ENCODE assay signal across 22 cellular contexts in genomic region chr16:31246296-31246695, GRCh38. TPM values are rescaled to one million over a fixed set of nuclear protein-coding genes. Genes with fewer than 3 reads are reported as not detected.
DNase-seq lines count a peak whose midpoint lies in the region; ATAC-seq, FAIRE-seq and TF ChIP-seq lines count a peak whose summit lies in the region.
"Had no signal": no experiment of that assay in that cellular context is flagged by ENCODE, and none has a peak within 500 bp of the region (broad histone marks: within the 10 kb centered on the region; RNA-seq: fewer than 3 reads in every experiment).

No MANE protein-coding gene starts in this region.

- TF ChIP-seq RAD21 in H1 (IDR thresholded peaks at IDR 0.05 in 1 of 2, conservative IDR thresholded peaks at IDR 0.05 in 1 of 2; ENCODE audit: low read depth in 2 of 2, low read length in 2 of 2) = no peak

- H4K20me1 ChIP-seq in H9 (ENCODE audit: control insufficient read depth, insufficient read depth, insufficient read length) (no peaks in the 10 kb centered on the region), H1 (replicated peaks in 1 of 2; ENCODE audit: control insufficient read depth in 1 of 2, insufficient read depth in 2 of 2, low read length in 2 of 2) (no peaks in the 10 kb centered on the region)

- ATAC-seq in HG03280 (IDR thresholded peaks at IDR 0.05; ENCODE audit: unreplicated experiment) (no peak), HG02759 (IDR thresholded peaks at IDR 0.05; ENCODE audit: unreplicated experiment) (no peak), GM18858 (IDR thresholded peaks at IDR 0.05; ENCODE audit: unreplicated experiment) (no peak)

- peaks cover 6% of the 10 kb centered on the region; the same call in 1 of the 2 replicates for H3K4me1 ChIP-seq in H9 (ENCODE audit: insufficient read depth, low read length)
- peaks cover 6% of the 10 kb centered on the region; the same call in 1 of the 2 replicates for H3K4me1 ChIP-seq in HUES64 (ENCODE audit: insufficient read depth, low read length)
- H3K4me1 ChIP-seq in H1 (replicated peaks in 1 of 4; ENCODE audit: control insufficient read depth in 3 of 4, insufficient read depth in 4 of 4, low read length in 3 of 4) = peaks cover 0 to 18% (median 3%) of the 10 kb centered on the region in 4 experiments; a peak in 5 of 7 replicates

- no peak for FAIRE-seq in H1 (lab: Jason Lieb, UNC)
- FAIRE-seq: GM12891, GM18507, H54 had no signal

- H4K91ac ChIP-seq in H9 (ENCODE audit: insufficient read length, low read depth, low read length) (no peak overlapping the region), H1 (replicated peaks; ENCODE audit: insufficient read length, low read length) (peak overlapping the region; percentile 96)

- H4K5ac ChIP-seq in H9 (ENCODE audit: insufficient read length, low read depth, low read length) = no peak overlapping the region
- H4K5ac ChIP-seq in H1 (ENCODE audit: insufficient read length, low read depth, low read length) = no peak overlapping the region

- H3K14ac ChIP-seq in H9 (ENCODE audit: insufficient read depth, low read length) = no peak overlapping the region
- no peak overlapping the region for H3K14ac ChIP-seq in H1 (ENCODE audit: insufficient read length)

- no peak overlapping the region for H3T11ph ChIP-seq in H9 (ENCODE audit: low read length)

- H2AK5ac ChIP-seq in H9 (ENCODE audit: insufficient read length, low read length) = no peak overlapping the region
- H2AK5ac ChIP-seq in H1 (ENCODE audit: low read depth, low read length) = no peak overlapping the region

- H2BK12ac ChIP-seq in H9 (ENCODE audit: insufficient read length, low read depth, low read length) (no peak overlapping the region), H1 (ENCODE audit: low read depth, low read length) (no peak overlapping the region)

- CTCF ChIA-PET in H1 (lab: Charles Lee; ENCODE audit: partially characterized antibody) = interaction anchor here (0.8 kb wide), 1 partner anchor 86 kb away, joined by 3 read pairs; no protein-coding TSS in a partner anchor

- peak overlapping the region; percentile 64 for H3K4me2 ChIP-seq in H9 (ENCODE audit: insufficient read depth, insufficient read length, low read length)
- 0 out of 4 replicates have a peak overlapping the region, but pooled peaks of 1 of the 2 experiments have one; percentile 8 for H3K4me2 ChIP-seq in H1 (ENCODE audit: insufficient read depth in 1 of 2, low read depth in 2 of 2, low read length in 2 of 2)

- H3K27me3 ChIP-seq in H9 (ENCODE audit: insufficient read depth, low read length) (no peaks in the 10 kb centered on the region), HUES64 (ENCODE audit: insufficient read depth, low read length) (no peaks in the 10 kb centered on the region), H1 (replicated peaks in 1 of 4; ENCODE audit: control insufficient read depth in 3 of 4, extremely low read depth in 1 of 4, insufficient read depth in 3 of 4, low read length in 3 of 4) (peaks cover 0 to 3% (median 0%) of the 10 kb centered on the region in 4 experiments; a peak in 1 of 7 replicates)

- H2BK15ac ChIP-seq in H9 (ENCODE audit: low read depth, low read length) (no peak overlapping the region), H1 (ENCODE audit: low read length) (no peak overlapping the region)

- H2BK20ac ChIP-seq in H9 (ENCODE audit: low read depth, low read length, poor library complexity, severe bottlenecking) = no peak overlapping the region
- H2BK20ac ChIP-seq in H1 (ENCODE audit: low read length) = peak overlapping the region; percentile 92; the same call in 1 of the 2 replicates

- H3K27ac Mint-ChIP-seq in H9 = peak overlapping the region; percentile 80 to 99 (median 93); a peak in 5 of 7 replicates
- H3K27ac Mint-ChIP-seq: CD4-positive, alpha-beta memory T cell had no signal

- H4K8ac ChIP-seq in H9 (replicated peaks; ENCODE audit: insufficient read length, low read depth, low read length) (no peak overlapping the region), H1 (ENCODE audit: extremely low read depth, insufficient read depth, low read length) (no peak overlapping the region)

- H3K4me1 Mint-ChIP-seq in H9 = peaks cover 37 to 41% of the 10 kb centered on the region in 2 experiments

- no peak overlapping the region for H3K4me3 ChIP-seq in HUES64 (ENCODE audit: low read length)
- H3K4me3 ChIP-seq in H1 (ENCODE audit: extremely low read depth in 1 of 4, insufficient read depth in 2 of 4, low read depth in 3 of 4, low read length in 4 of 4) = no peak overlapping the region

- no peak for TF ChIP-seq EP300 in H1 (IDR thresholded peaks at IDR 0.05; ENCODE audit: borderline replicate concordance in 1 of 2, low read depth in 2 of 2, low read length in 2 of 2)

- H2AFZ ChIP-seq in H9 (ENCODE audit: low read length) (no peak overlapping the region), H1 (ENCODE audit: low read length) (no peak overlapping the region)

- H3K9ac ChIP-seq in H9 (ENCODE audit: extremely low read depth, insufficient read length, low read length) (no peak overlapping the region), HUES64 (ENCODE audit: low read depth, low read length) (no peak overlapping the region), H1 (replicated peaks in 1 of 4; ENCODE audit: extremely low read depth in 1 of 4, low read depth in 3 of 4, low read length in 3 of 4) (no peak overlapping the region)

- no peak for TF ChIP-seq POLR2A in H1 (IDR thresholded peaks at IDR 0.05; ENCODE audit: control extremely low read depth in 1 of 2, low read depth in 2 of 2, low read length in 2 of 2)

- H3K79me1 ChIP-seq in H9 (ENCODE audit: insufficient read depth, low read depth, low read length, poor library complexity, severe bottlenecking) (no peaks in the 10 kb centered on the region), H1 (ENCODE audit: low read depth, low read length) (no peaks in the 10 kb centered on the region)

- H3K18ac ChIP-seq in H9 (ENCODE audit: insufficient read length, low read depth, low read length) (no peak overlapping the region), H1 (ENCODE audit: extremely low read depth, low read length) (no peak overlapping the region)

- peak overlapping the region in 1 of 2 experiments; percentile 36; a peak in 1 of 5 replicates for H3K4me3 Mint-ChIP-seq in H9
- H3K4me3 Mint-ChIP-seq: CD4-positive, alpha-beta memory T cell had no signal

- H3K79me2 ChIP-seq in H9 (ENCODE audit: insufficient read depth, low read length) = no peaks in the 10 kb centered on the region
- H3K79me2 ChIP-seq in H1 (ENCODE audit: control insufficient read depth in 1 of 2, insufficient read depth in 2 of 2, low read length in 2 of 2) = no peaks in the 10 kb centered on the region

- peak overlapping the region; percentile 71 for H3K27ac ChIP-seq in H9 (ENCODE audit: insufficient read length, low read depth, low read length)
- peak overlapping the region; percentile 32; the same call in 1 of the 2 replicates for H3K27ac ChIP-seq in HUES64 (ENCODE audit: low read depth, low read length)
- H3K27ac ChIP-seq in H1 (ENCODE audit: low read depth, low read length) = no peak overlapping the region

- H2BK5ac ChIP-seq in H9 (ENCODE audit: insufficient read length, low read length) = no peak overlapping the region
- H2BK5ac ChIP-seq in H1 (ENCODE audit: low read depth, low read length) = no peak overlapping the region; the same call in 1 of the 2 replicates

- H3K23me2 ChIP-seq in H9 (ENCODE audit: insufficient read length, low read depth, low read length, poor library complexity, severe bottlenecking) = peaks cover 2% of the 10 kb centered on the region
- no peaks in the 10 kb centered on the region for H3K23me2 ChIP-seq in H1 (ENCODE audit: low read depth, low read length)

- no peak overlapping the region for H3K4ac ChIP-seq in H9 (ENCODE audit: low read depth, low read length)
- peak overlapping the region; percentile 99 for H3K4ac ChIP-seq in H1 (replicated peaks; ENCODE audit: insufficient read length, low read depth, low read length)

- no peaks in the 10 kb centered on the region for H3K36me3 Mint-ChIP-seq in H9 (ENCODE audit: insufficient read depth in 1 of 3, low read depth in 3 of 3)
- H3K36me3 Mint-ChIP-seq: CD4-positive, alpha-beta memory T cell had no signal

- no CpG with 5 or more reads among the region's 3 CpGs for WGBS in H9 (ENCODE audit: extremely low coverage, insufficient read length, low lambda C conversion rate)
- WGBS in HUES64 = 82% methylated on average over 3 of the region's 3 CpGs
- 78% methylated on average over 3 of the region's 3 CpGs; no CpG with 5 or more reads in 1 of the 2 experiments for WGBS in H1 (ENCODE audit: extremely low coverage in 1 of 2, insufficient coverage in 1 of 2, insufficient read length in 1 of 2, insufficient replicate concordance in 2 of 2, low coverage in 1 of 2, low lambda C conversion rate in 2 of 2, missing lambda C conversion rate in 1 of 2), 2 experiments

- POLR2A ChIA-PET in H1 (lab: Charles Lee; ENCODE audit: partially characterized antibody) = interaction anchor here (1.5 kb wide), 1 partner anchor 66 kb away, joined by 3 read pairs; no protein-coding TSS in a partner anchor

- H2BK120ac ChIP-seq in H9 (ENCODE audit: low read depth, low read length, poor library complexity, severe bottlenecking) (no peak overlapping the region), H1 (replicated peaks; ENCODE audit: low read depth, low read length) (peak overlapping the region; percentile 99)

- no peaks in the 10 kb centered on the region; a peak in 1 of 5 replicates for H3K9me3 Mint-ChIP-seq in H9

- H3K23ac ChIP-seq in H9 (ENCODE audit: insufficient read length, low read depth, low read length) (no peak overlapping the region), H1 (ENCODE audit: insufficient read length) (no peak overlapping the region)

- H3K36me3 ChIP-seq in HUES64 (ENCODE audit: insufficient read depth, low read length) = no peaks in the 10 kb centered on the region
- H3K36me3 ChIP-seq in H1 (ENCODE audit: control insufficient read depth in 2 of 4, insufficient read depth in 4 of 4, low read length in 3 of 4) = no peaks in the 10 kb centered on the region

- DNase-seq in H9 (no peak), H1 (ENCODE audit: low read depth in 1 of 2, low spot score in 2 of 2) (no peak)
- DNase-seq: C1 segment of cervical spinal cord; Calu3; CD4-positive, alpha-beta memory T cell; COR-L47; DMS53; DMS79 treated with DMSO at 0.1 percent for 48 hours; GF-D8; HCEC 1CT had no signal

- TF ChIP-seq CTCF in H9 (conservative IDR thresholded peaks at IDR 0.05) (no peak), H1 (IDR thresholded peaks at IDR 0.05; ENCODE audit: control extremely low read depth in 1 of 3, insufficient read depth in 1 of 3, low read depth in 1 of 3, low read length in 3 of 3) (no peak)

- no peaks in the 10 kb centered on the region for H3K27me3 Mint-ChIP-seq in H9 (ENCODE audit: low read depth)
- H3K27me3 Mint-ChIP-seq: CD4-positive, alpha-beta memory T cell had no signal

- H3K9me3 ChIP-seq in H9 (ENCODE audit: control insufficient read depth, low read depth, low read length) (no peaks in the 10 kb centered on the region), HUES64 (ENCODE audit: insufficient read depth, low read depth, low read length) (no peaks in the 10 kb centered on the region), H1 (ENCODE audit: insufficient read depth in 2 of 2, low read depth in 1 of 2, low read length in 1 of 2) (no peaks in the 10 kb centered on the region)

- no peak overlapping the region for H3K56ac ChIP-seq in H9 (ENCODE audit: insufficient read length, low read depth, low read length)
- H3K56ac ChIP-seq in H1 (replicated peaks; ENCODE audit: insufficient read length, low read depth, low read length) = no peak overlapping the region

RNA-seq across cellular contexts. Expression of gene ITGAM, which starts 13.5 kb away (rescaled TPM):
- 0.18 and 0.33 TPM in 2 replicates for total RNA-seq in H9 (2021)
- 0.30 TPM for polyA plus RNA-seq in HUES64 (2013, experiment 1 of 2)
- polyA plus RNA-seq in HUES64 (2013, experiment 2 of 2) = 1.1 TPM
- 0.22 and 0.44 TPM in 2 replicates for total RNA-seq in H1 (2021; fragmentation: NEBNext Ultra II Directional; extraction: Animal tissue kit (Norgen Biotek cat#: 25700))
- 2.0 and 2.9 TPM in 2 replicates for polyA plus RNA-seq in H1 (2011; rRNA removed)
- polyA plus RNA-seq in H1 (2011; cell fraction: cytosol; rRNA removed) = 1.5 TPM
- polyA plus RNA-seq in H1 (2011; cell fraction: nucleus; rRNA removed) = 4.1 TPM
- polyA plus RNA-seq in H1 (2012, experiment 1 of 2) = 0.84 to 1.6 TPM (median 1.5 TPM) in 4 replicates
- polyA plus RNA-seq in H1 (2012, experiment 2 of 2) = 0.92 TPM
- 0.73 TPM for polyA plus RNA-seq in H1 (2013, experiment 1 of 2)
- 0.29 TPM for polyA plus RNA-seq in H1 (2013, experiment 2 of 2)
- polyA minus RNA-seq in H1 (2011; rRNA and poly(A)+ RNA removed) = 1.9 and 2.5 TPM in 2 replicates
- polyA minus RNA-seq in H1 (2011; cell fraction: cytosol; rRNA and poly(A)+ RNA removed) = 0.29 TPM
- polyA minus RNA-seq in H1 (2011; cell fraction: nucleus; rRNA and poly(A)+ RNA removed) = 1.00 TPM
- total RNA-seq: Daoy had no signal
- polyA plus RNA-seq: BJ had no signal

RNA-seq across cellular contexts. Expression of gene PYDC1, which starts 29.4 kb away (rescaled TPM):
- total RNA-seq in H9 (2021) = 0.70 and 2.1 TPM in 2 replicates
- not detected for polyA plus RNA-seq in HUES64 (2013, experiment 1 of 2)
- polyA plus RNA-seq in HUES64 (2013, experiment 2 of 2) = 1.9 TPM
- total RNA-seq in H1 (2021; fragmentation: NEBNext Ultra II Directional; extraction: Animal tissue kit (Norgen Biotek cat#: 25700)) = 3.0 and 3.5 TPM in 2 replicates
- polyA plus RNA-seq in H1 (2011; rRNA removed) = 5.9 and 11.1 TPM in 2 replicates
- 6.0 TPM for polyA plus RNA-seq in H1 (2011; cell fraction: cytosol; rRNA removed)
- 3.6 TPM for polyA plus RNA-seq in H1 (2011; cell fraction: nucleus; rRNA removed)
- 2.5 to 6.9 TPM (median 3.8 TPM) in 4 replicates for polyA plus RNA-seq in H1 (2012, experiment 1 of 2)
- polyA plus RNA-seq in H1 (2012, experiment 2 of 2) = 13.3 TPM
- polyA plus RNA-seq in H1 (2013, experiment 1 of 2) = 2.0 TPM
- polyA plus RNA-seq in H1 (2013, experiment 2 of 2) = 1.6 TPM
- polyA minus RNA-seq in H1 (2011; rRNA and poly(A)+ RNA removed) = 0.56 TPM in 1 of 2 replicates, not detected in the other
- not detected for polyA minus RNA-seq in H1 (2011; cell fraction: cytosol; rRNA and poly(A)+ RNA removed)
- polyA minus RNA-seq in H1 (2011; cell fraction: nucleus; rRNA and poly(A)+ RNA removed) = not detected
- total RNA-seq: A172; A673; Calu3; CD4-positive, alpha-beta memory T cell; Daoy; G401 had no signal
- polyA plus RNA-seq: BJ; CD4-positive, alpha-beta memory T cell had no signal

RNA-seq across cellular contexts. Expression of gene TRIM72, which starts 32.4 kb away (rescaled TPM):
- 1.2 and 1.3 TPM in 2 replicates for total RNA-seq in H9 (2021)
- polyA plus RNA-seq in HUES64 (2013, experiment 1 of 2) = 0.30 TPM
- polyA plus RNA-seq in HUES64 (2013, experiment 2 of 2) = 0.13 TPM
- total RNA-seq in H1 (2021; fragmentation: NEBNext Ultra II Directional; extraction: Animal tissue kit (Norgen Biotek cat#: 25700)) = 1.3 and 2.1 TPM in 2 replicates
- polyA plus RNA-seq in H1 (2011; rRNA removed) = 0.57 and 0.97 TPM in 2 replicates
- 0.58 TPM for polyA plus RNA-seq in H1 (2011; cell fraction: cytosol; rRNA removed)
- 1.3 TPM for polyA plus RNA-seq in H1 (2011; cell fraction: nucleus; rRNA removed)
- 0.84 to 1.6 TPM (median 1.1 TPM) in 4 replicates for polyA plus RNA-seq in H1 (2012, experiment 1 of 2)
- 0.38 TPM for polyA plus RNA-seq in H1 (2012, experiment 2 of 2)
- 0.28 TPM for polyA plus RNA-seq in H1 (2013, experiment 1 of 2)
- 0.26 TPM for polyA plus RNA-seq in H1 (2013, experiment 2 of 2)
- polyA minus RNA-seq in H1 (2011; rRNA and poly(A)+ RNA removed) = 0.57 and 0.93 TPM in 2 replicates
- 2.1 TPM for polyA minus RNA-seq in H1 (2011; cell fraction: cytosol; rRNA and poly(A)+ RNA removed)
- polyA minus RNA-seq in H1 (2011; cell fraction: nucleus; rRNA and poly(A)+ RNA removed) = 0.50 TPM
- total RNA-seq: Calu3; CD4-positive, alpha-beta memory T cell; Daoy; G401 had no signal
- polyA plus RNA-seq: BJ; CD4-positive, alpha-beta memory T cell had no signal

RNA-seq across cellular contexts. Expression of gene PYCARD, which starts 43.7 kb away (rescaled TPM):
- 37.5 and 38.5 TPM in 2 replicates for total RNA-seq in H9 (2021)
- polyA plus RNA-seq in HUES64 (2013, experiment 1 of 2) = 17.3 TPM
- polyA plus RNA-seq in HUES64 (2013, experiment 2 of 2) = 17.6 TPM
- 29.9 and 32.2 TPM in 2 replicates for total RNA-seq in H1 (2021; fragmentation: NEBNext Ultra II Directional; extraction: Animal tissue kit (Norgen Biotek cat#: 25700))
- polyA plus RNA-seq in H1 (2011; rRNA removed) = 77.9 and 87.0 TPM in 2 replicates
- polyA plus RNA-seq in H1 (2011; cell fraction: cytosol; rRNA removed) = 73.9 TPM
- 54.1 TPM for polyA plus RNA-seq in H1 (2011; cell fraction: nucleus; rRNA removed)
- polyA plus RNA-seq in H1 (2012, experiment 1 of 2) = 36.7 to 66.7 TPM (median 58.8 TPM) in 4 replicates
- polyA plus RNA-seq in H1 (2012, experiment 2 of 2) = 41.9 TPM
- 29.1 TPM for polyA plus RNA-seq in H1 (2013, experiment 1 of 2)
- 29.0 TPM for polyA plus RNA-seq in H1 (2013, experiment 2 of 2)
- 9.6 and 13.2 TPM in 2 replicates for polyA minus RNA-seq in H1 (2011; rRNA and poly(A)+ RNA removed)
- polyA minus RNA-seq in H1 (2011; cell fraction: cytosol; rRNA and poly(A)+ RNA removed) = 17.5 TPM
- 11.4 TPM for polyA minus RNA-seq in H1 (2011; cell fraction: nucleus; rRNA and poly(A)+ RNA removed)
- total RNA-seq: A172 had no signal
